ENCODE assay signal across 1 cellular context in genomic region chr19:48638831-48639381, GRCh38.
TF ChIP-seq lines count a peak whose summit lies in the region.

No MANE protein-coding gene starts in this region.

TF ChIP-seq in K562, 482 proteins besides CTCF, POLR2A, EP300 and RAD21 (continues in another document):
- TF ChIP-seq CREB3L1 (IDR thresholded peaks at IDR 0.05; ENCODE audit: borderline replicate concordance, low read depth) (0 out of 2 replicates have a peak, but pooled peaks have one; percentile 9), POLR3A (IDR thresholded peaks at IDR 0.05; ENCODE audit: borderline replicate concordance, extremely low read depth, insufficient read depth, insufficient read length) (no peak), NFYB (IDR thresholded peaks at IDR 0.05; ENCODE audit: extremely low read depth, insufficient read length) (no peak), BCLAF1 (IDR thresholded peaks at IDR 0.05; ENCODE audit: borderline replicate concordance in 1 of 2, control insufficient read depth in 1 of 2, low read depth in 2 of 2, low read length in 1 of 2) (no peak), DACH1 (IDR thresholded peaks at IDR 0.05; ENCODE audit: partially characterized antibody) (no peak), ZBTB2 (IDR thresholded peaks at IDR 0.05) (no peak), KHSRP (IDR thresholded peaks at IDR 0.05) (peak; percentile 83), DIDO1 (tag; IDR thresholded peaks at IDR 0.05; ENCODE audit: low read depth) (0 out of 2 replicates have a peak, but pooled peaks have one; percentile 0), ZBTB12 (CRISPR knock-in tag; IDR thresholded peaks at IDR 0.05) (peak; percentile 63), PRDM10 (IDR thresholded peaks at IDR 0.05; ENCODE audit: partially characterized antibody) (no peak), E2F3 (CRISPR knock-in tag; IDR thresholded peaks at IDR 0.05) (no peak), BCOR (IDR thresholded peaks at IDR 0.05) (no peak), EGR1 (conservative IDR thresholded peaks at IDR 0.05) (peak; percentile 21; the same call in 1 of the 2 replicates), FOXK1 (CRISPR knock-in tag; IDR thresholded peaks at IDR 0.05; ENCODE audit: borderline replicate concordance) (0 out of 2 replicates have a peak, but pooled peaks have one; percentile 20), CHD2 (IDR thresholded peaks at IDR 0.05; ENCODE audit: low read depth, low read length) (no peak), RBFOX2 (IDR thresholded peaks at IDR 0.05; ENCODE audit: low read depth, low read length) (peak; percentile 1; the same call in 1 of the 2 replicates), POLR2AphosphoS2 (IDR thresholded peaks at IDR 0.05; ENCODE audit: low read length) (no peak; the same call in 1 of the 2 replicates), NELFE (IDR thresholded peaks at IDR 0.05; ENCODE audit: insufficient read depth, insufficient read length) (no peak), HDGF (IDR thresholded peaks at IDR 0.05) (0 out of 2 replicates have a peak, but pooled peaks have one; percentile 2), U2AF2 (optimal IDR thresholded peaks at IDR 0.05; ENCODE audit: low read depth, low read length) (no peak), GABPA (tag; conservative IDR thresholded peaks at IDR 0.05; ENCODE audit: low read depth) (0 out of 2 replicates have a peak, but pooled peaks have one; percentile 1), CTBP1 (IDR thresholded peaks at IDR 0.05; ENCODE audit: borderline replicate concordance) (peak; percentile 7; the same call in 1 of the 2 replicates), ZNF174 (CRISPR knock-in tag; IDR thresholded peaks at IDR 0.05) (no peak), SAP30 (IDR thresholded peaks at IDR 0.05; ENCODE audit: borderline replicate concordance, insufficient read depth, low read depth, low read length, poor library complexity, severe bottlenecking) (no peak), NEUROD1 (IDR thresholded peaks at IDR 0.05; ENCODE audit: borderline replicate concordance, low read depth, low read length, partially characterized antibody) (no peak), CHD1 (IDR thresholded peaks at IDR 0.05; ENCODE audit: low read length) (peak; percentile 85), EP400 (IDR thresholded peaks at IDR 0.05) (no peak), FOXP1 (CRISPR knock-in tag; IDR thresholded peaks at IDR 0.05) (peak; percentile 68; the same call in 1 of the 2 replicates), SIRT6 (IDR thresholded peaks at IDR 0.05; ENCODE audit: low read depth, low read length) (no peak), STAT5A (IDR thresholded peaks at IDR 0.05; ENCODE audit: borderline replicate concordance, low read length) (no peak), DMBX1 (CRISPR knock-in tag; IDR thresholded peaks at IDR 0.05; ENCODE audit: borderline replicate concordance) (no peak), ZC3H4 (CRISPR knock-in tag; IDR thresholded peaks at IDR 0.05; ENCODE audit: borderline replicate concordance) (peak; percentile 11; the same call in 1 of the 2 replicates), ZNF507 (tag; conservative IDR thresholded peaks at IDR 0.05) (no peak), HMGN3 (IDR thresholded peaks at IDR 0.05; ENCODE audit: borderline replicate concordance, extremely low read depth, insufficient read length, low read depth, low read length) (peak; percentile 51), NFE2 (IDR thresholded peaks at IDR 0.05; ENCODE audit: low read depth) (no peak), MYBL2 (IDR thresholded peaks at IDR 0.05; ENCODE audit: low read depth) (no peak), MYBL2 (CRISPR knock-in tag; IDR thresholded peaks at IDR 0.05; ENCODE audit: borderline replicate concordance) (no peak), ZNF511 (CRISPR knock-in tag; IDR thresholded peaks at IDR 0.05) (no peak), ZNF324 (CRISPR knock-in tag; IDR thresholded peaks at IDR 0.05) (no peak), SRSF3 (IDR thresholded peaks at IDR 0.05; ENCODE audit: insufficient read depth, low read length) (no peak), ZBTB11 (CRISPR knock-in tag; IDR thresholded peaks at IDR 0.05) (no peak), ZFX (CRISPR knock-in tag; IDR thresholded peaks at IDR 0.05) (peak; percentile 55), E2F6 (IDR thresholded peaks at IDR 0.05; ENCODE audit: borderline replicate concordance in 1 of 2, extremely low read depth in 1 of 2, insufficient read depth in 1 of 2, insufficient read length in 1 of 2, low read depth in 1 of 2, low read length in 1 of 2, poor library complexity in 1 of 2, severe bottlenecking in 1 of 2) (peak in 1 of 2 experiments; percentile 7), CXXC5 (CRISPR knock-in tag; IDR thresholded peaks at IDR 0.05) (no peak), WHSC1 (IDR thresholded peaks at IDR 0.05; ENCODE audit: low read length) (no peak), FOXA3 (CRISPR knock-in tag; conservative IDR thresholded peaks at IDR 0.05 in 1 of 2, IDR thresholded peaks at IDR 0.05 in 1 of 2) (0 out of 4 replicates have a peak, but pooled peaks of 1 of the 2 experiments have one; percentile 38), NRF1 (conservative IDR thresholded peaks at IDR 0.05 in 1 of 2, IDR thresholded peaks at IDR 0.05 in 1 of 2) (peak in 1 of 2 experiments; percentile 11; a peak in 1 of 4 replicates), SIN3A (IDR thresholded peaks at IDR 0.05; ENCODE audit: borderline replicate concordance in 2 of 2, control insufficient read depth in 1 of 2, low read depth in 2 of 2, low read length in 2 of 2) (no peak), LARP7 (IDR thresholded peaks at IDR 0.05) (no peak), PHF8 (IDR thresholded peaks at IDR 0.05; ENCODE audit: borderline replicate concordance, low read length) (peak; percentile 33; the same call in 1 of the 2 replicates), SETDB1 (IDR thresholded peaks at IDR 0.05; ENCODE audit: low read length) (no peak), MECOM (CRISPR knock-in tag; IDR thresholded peaks at IDR 0.05) (no peak), ATF1 (CRISPR knock-in tag; IDR thresholded peaks at IDR 0.05) (peak; percentile 67; the same call in 1 of the 2 replicates), ATF1 (tag; IDR thresholded peaks at IDR 0.05) (peak; percentile 97), NBN (IDR thresholded peaks at IDR 0.05; ENCODE audit: low read depth) (peak; percentile 73; the same call in 1 of the 2 replicates), ZNF583 (CRISPR knock-in tag; IDR thresholded peaks at IDR 0.05) (no peak), ESRRA (IDR thresholded peaks at IDR 0.05; ENCODE audit: borderline replicate concordance, low read depth) (no peak)
